In genomic region chr12:108939594-108939993, GRCh38 we compare ENCODE assay signal across 9 cellular contexts. TPM values are rescaled to one million over a fixed set of nuclear protein-coding genes. Genes with fewer than 3 reads are reported as not detected.
DNase-seq lines count a peak whose midpoint lies in the region; ATAC-seq and TF ChIP-seq lines count a peak whose summit lies in the region.
"Had no signal": no experiment of that assay in that cellular context is flagged by ENCODE, and none has a peak within 500 bp of the region (broad histone marks: within the 10 kb centered on the region; RNA-seq: fewer than 3 reads in every experiment).

No MANE protein-coding gene starts in this region.

- POLR2A ChIA-PET in activated CD4-positive, alpha-beta T cell treated with anti-CD3 and anti-CD28 coated beads for 36 hours (lab: Charles Lee): interaction anchor here (0.7 kb wide), 1 partner anchor 125 kb away, joined by 3 read pairs; no protein-coding TSS in a partner anchor

- H4K12ac ChIP-seq in trophoblast cell (ENCODE audit: low read depth, low read length): no peak overlapping the region

- no peak overlapping the region for H2AFZ ChIP-seq in trophoblast cell (ENCODE audit: insufficient read depth, low read length, poor library complexity)

- no CpG with 5 or more reads among the region's 1 CpG for WGBS in trophoblast cell (ENCODE audit: extremely low coverage, insufficient coverage, insufficient read length)

- H3K27me3 Mint-ChIP-seq in activated CD4-positive, alpha-beta T cell treated with anti-CD3 and anti-CD28 coated beads for 36 hours: no peaks in the 10 kb centered on the region

- H3K4me3 Mint-ChIP-seq in activated CD4-positive, alpha-beta T cell treated with anti-CD3 and anti-CD28 coated beads for 36 hours: no peak overlapping the region

- H3K79me2 ChIP-seq in trophoblast cell (ENCODE audit: control insufficient read depth, insufficient read depth, low read length, poor library complexity): no peaks in the 10 kb centered on the region

- no peaks in the 10 kb centered on the region for H3K36me3 Mint-ChIP-seq in activated CD4-positive, alpha-beta T cell treated with anti-CD3 and anti-CD28 coated beads for 36 hours (ENCODE audit: low read depth)

- no peak overlapping the region for H2BK5ac ChIP-seq in trophoblast cell (ENCODE audit: low read depth, low read length, poor library complexity)

- no peak overlapping the region for H2BK120ac ChIP-seq in trophoblast cell (ENCODE audit: insufficient read depth, low read length, poor library complexity)

- no peak overlapping the region for H3K4me2 ChIP-seq in trophoblast cell (ENCODE audit: low read length)

- ATAC-seq in activated CD4-positive, alpha-beta T cell treated with anti-CD3 and anti-CD28 coated beads for 36 hours: peak; percentile 99
- ATAC-seq in HG02610 (IDR thresholded peaks at IDR 0.05; ENCODE audit: unreplicated experiment): no peak
- ATAC-seq in GM18517 (IDR thresholded peaks at IDR 0.05; ENCODE audit: unreplicated experiment): no peak

- no peaks in the 10 kb centered on the region for H3K79me1 ChIP-seq in trophoblast cell (ENCODE audit: low read length)

- no peak overlapping the region for H3K23ac ChIP-seq in trophoblast cell (ENCODE audit: low read length)

- no peak overlapping the region for H4K8ac ChIP-seq in trophoblast cell (ENCODE audit: low read depth, low read length)

- H3K36me3 ChIP-seq in trophoblast cell (ENCODE audit: control insufficient read depth in 1 of 2, insufficient read depth in 2 of 2, low read length in 2 of 2): no peaks in the 10 kb centered on the region
- H3K36me3 ChIP-seq: BE2C had no signal

- H3K27ac Mint-ChIP-seq in activated CD4-positive, alpha-beta T cell treated with anti-CD3 and anti-CD28 coated beads for 36 hours: no peak overlapping the region

- no peaks in the 10 kb centered on the region for H3K4me1 Mint-ChIP-seq in activated CD4-positive, alpha-beta T cell treated with anti-CD3 and anti-CD28 coated beads for 36 hours

- H3K27me3 ChIP-seq in trophoblast cell (ENCODE audit: insufficient read depth, low read length): no peaks in the 10 kb centered on the region
- H3K27me3 ChIP-seq: BE2C had no signal

- no peak overlapping the region for H3K9ac ChIP-seq in trophoblast cell (ENCODE audit: low read length)

- DNase-seq in activated CD4-positive, alpha-beta T cell treated with anti-CD3 and anti-CD28 coated beads for 36 hours: peak; percentile 26
- DNase-seq in activated CD4-positive, alpha-beta T cell treated with anti-CD3 and anti-CD28 coated beads for 1 hour: no peak
- DNase-seq in M059J (ENCODE audit: low read depth) (peak; percentile 33), cardiac fibroblast (ENCODE audit: low read depth in 2 of 2) (peak; percentile 20 to 26), trophoblast cell (peak; percentile 5 to 44), NCI-H2107 treated with DMSO at 0.1 percent for 48 hours (lab: John Stamatoyannopoulos, UW; ENCODE audit: unreplicated experiment) (no peak)
- DNase-seq: BE2C had no signal

- H3K27ac ChIP-seq in trophoblast cell (ENCODE audit: low read depth, low read length): no peak overlapping the region

- intact Hi-C loops in activated CD4-positive, alpha-beta T cell treated with anti-CD3 and anti-CD28 coated beads for 36 hours (cut with DNase I, micrococcal nuclease): no loop called here

- no peak overlapping the region for H2BK12ac ChIP-seq in trophoblast cell (ENCODE audit: low read length)

- H3K18ac ChIP-seq in trophoblast cell (ENCODE audit: low read length): no peak overlapping the region

- no peaks in the 10 kb centered on the region for H3K9me3 ChIP-seq in trophoblast cell (ENCODE audit: insufficient read depth, low read depth, low read length)
- H3K9me3 ChIP-seq: BE2C had no signal

- H3K4me1 ChIP-seq in trophoblast cell (ENCODE audit: control insufficient read depth in 1 of 2, insufficient read depth in 2 of 2, low read length in 2 of 2): no peaks in the 10 kb centered on the region
- H3K4me1 ChIP-seq: BE2C had no signal

- H3K4me3 ChIP-seq in cardiac fibroblast (replicated peaks in 1 of 2; ENCODE audit: low read depth in 2 of 2, low read length in 2 of 2): no peak overlapping the region
- H3K4me3 ChIP-seq in trophoblast cell (ENCODE audit: low read depth, low read length): no peak overlapping the region

- H3K4ac ChIP-seq in trophoblast cell (ENCODE audit: low read depth, low read length): no peak overlapping the region

- H2AK5ac ChIP-seq in trophoblast cell (ENCODE audit: low read length): no peak overlapping the region

- CTCF ChIA-PET in activated CD4-positive, alpha-beta T cell treated with anti-CD3 and anti-CD28 coated beads for 36 hours (lab: Charles Lee): interaction anchor here (0.7 to 1.5 kb wide), 3 partner anchors 11 to 153 kb away, joined by 3 to 8 read pairs (median 3); partner anchors contain the start of gene ALKBH2

- no peak for TF ChIP-seq CTCF in cardiac fibroblast (IDR thresholded peaks at IDR 0.05; ENCODE audit: low read depth, low read length)

- H3K9me3 Mint-ChIP-seq in activated CD4-positive, alpha-beta T cell treated with anti-CD3 and anti-CD28 coated beads for 36 hours (ENCODE audit: low read depth): no peaks in the 10 kb centered on the region

- no peak overlapping the region for H4K91ac ChIP-seq in trophoblast cell (ENCODE audit: low read depth, low read length)

- H3K14ac ChIP-seq in trophoblast cell (ENCODE audit: low read length): no peak overlapping the region

RNA-seq across cellular contexts. Expression of gene DAO, which starts 59.7 kb away (rescaled TPM):
- not detected for total RNA-seq in activated CD4-positive, alpha-beta T cell treated with anti-CD3 and anti-CD28 coated beads for 36 hours
- total RNA-seq in M059J (2014; rRNA removed; shearing (Covaris generic)): not detected in 2 replicates
- polyA plus RNA-seq in trophoblast cell (2013): 0.45 and 0.68 TPM in 2 replicates

Comparison
In these comparisons a context has a peak if more than half of its experiments do, and no peak if none do; other contexts are left out.
1. DNase-seq: peak in activated CD4-positive, alpha-beta T cell treated with anti-CD3 and anti-CD28 coated beads for 36 hours (single experiment), M059J (single experiment), cardiac fibroblast (2 of 2) and trophoblast cell (2 of 2); none in activated CD4-positive, alpha-beta T cell treated with anti-CD3 and anti-CD28 coated beads for 1 hour (single experiment) and NCI-H2107 treated with DMSO at 0.1 percent for 48 hours (single experiment).